13 cellular contexts compared by ENCODE assay signal in genomic region chr14:90644882-90645281, GRCh38.
DNase-seq lines count a peak whose midpoint lies in the region; ATAC-seq, FAIRE-seq and TF ChIP-seq lines count a peak whose summit lies in the region.
"Had no signal": no experiment of that assay in that cellular context is flagged by ENCODE, and none has a peak within 500 bp of the region (broad histone marks: within the 10 kb centered on the region; RNA-seq: fewer than 3 reads in every experiment).

No MANE protein-coding gene starts in this region.

- intact Hi-C loops in K562 (cut with micrococcal nuclease), result no loop called here

- H3K4me2 ChIP-seq in GM23248 (ENCODE audit: unreplicated experiment) (no peak overlapping the region), K562 (ENCODE audit: insufficient read depth, low read length) (no peak overlapping the region), smooth muscle cell (peak overlapping the region; percentile 39)

- no peak for TF ChIP-seq POLR2A in K562 (conservative IDR thresholded peaks at IDR 0.05)

- H3K4me1 ChIP-seq in GM23248 (ENCODE audit: insufficient read depth) (peaks cover 8% of the 10 kb centered on the region; the same call in 1 of the 2 replicates), K562 (replicated peaks in 1 of 2; ENCODE audit: control insufficient read depth in 2 of 2, insufficient read depth in 2 of 2, low read length in 2 of 2) (no peaks in the 10 kb centered on the region), right atrium auricular region (peaks cover 0 to 43% of the 10 kb centered on the region in 2 donors), smooth muscle cell (ENCODE audit: low read depth) (peaks cover 32% of the 10 kb centered on the region)

- TF ChIP-seq EP300 in K562 (IDR thresholded peaks at IDR 0.05; ENCODE audit: low read length), result no peak

- no peaks in the 10 kb centered on the region for H3K9me2 ChIP-seq in GM23248 (ENCODE audit: insufficient read depth)

- H3K9me3 ChIP-seq in GM23248 (ENCODE audit: low read depth), result no peaks in the 10 kb centered on the region
- H3K9me3 ChIP-seq in K562 (replicated peaks; ENCODE audit: control insufficient read depth, insufficient read depth, low read depth, low read length), result no peaks in the 10 kb centered on the region
- no peaks in the 10 kb centered on the region for H3K9me3 ChIP-seq in right atrium auricular region
- no peaks in the 10 kb centered on the region for H3K9me3 ChIP-seq in smooth muscle cell (replicated peaks; ENCODE audit: low read depth)
- H3K9me3 ChIP-seq: MG63, thyroid gland had no signal

- no TSS peak for BruUV-seq in K562 (replicated peaks; lab: Mats Ljungman, UMichigan)

- no peak for FAIRE-seq in K562 (lab: Jason Lieb, UNC)

- no peak for ATAC-seq in K562
- ATAC-seq in HG03175 (IDR thresholded peaks at IDR 0.05; ENCODE audit: unreplicated experiment), result no peak
- ATAC-seq in GM21717 (IDR thresholded peaks at IDR 0.05; ENCODE audit: unreplicated experiment), result no peak
- ATAC-seq: natural killer cell treated with Interleukin-12 subunit alpha and Interleukin-12 subunit beta and Interleukin-15 and Interleukin-18, amount 100 ng/mL, for 72 hours had no signal

- H3F3A ChIP-seq in GM23248 (ENCODE audit: insufficient read depth) (no peaks in the 10 kb centered on the region), smooth muscle cell (ENCODE audit: low read depth) (no peaks in the 10 kb centered on the region)

- H3K79me2 ChIP-seq in GM23248 (ENCODE audit: insufficient read depth), result no peaks in the 10 kb centered on the region
- no peaks in the 10 kb centered on the region for H3K79me2 ChIP-seq in K562 (ENCODE audit: control insufficient read depth, insufficient read depth, low read length)
- no peaks in the 10 kb centered on the region for H3K79me2 ChIP-seq in smooth muscle cell (ENCODE audit: low read depth)

- TF ChIP-seq RAD21 in K562 (CRISPR knock-in tag; conservative IDR thresholded peaks at IDR 0.05 in 1 of 2, IDR thresholded peaks at IDR 0.05 in 1 of 2), result no peak

- no peak overlapping the region for H3K9ac ChIP-seq in GM23248
- H3K9ac ChIP-seq in K562 (ENCODE audit: insufficient read depth in 1 of 2, low read depth in 2 of 2, low read length in 2 of 2), result no peak overlapping the region
- H3K9ac ChIP-seq in smooth muscle cell (ENCODE audit: low read depth), result no peak overlapping the region

- H3K27ac ChIP-seq in GM23248, result no peak overlapping the region
- no peak overlapping the region for H3K27ac ChIP-seq in K562 (ENCODE audit: extremely low read depth, low read depth, low read length)
- H3K27ac ChIP-seq in right atrium auricular region, result peak overlapping the region in 1 of 2 donors; percentile 31
- peak overlapping the region; percentile 43 for H3K27ac ChIP-seq in smooth muscle cell (ENCODE audit: low read depth)
- H3K27ac ChIP-seq: thyroid gland had no signal

- TF ChIP-seq CTCF in K562 (IDR thresholded peaks at IDR 0.05 in 2 of 3, conservative IDR thresholded peaks at IDR 0.05 in 1 of 3; ENCODE audit: insufficient read depth in 2 of 3, low read depth in 1 of 3, low read length in 3 of 3), result no peak
- no peak for TF ChIP-seq CTCF in right atrium auricular region (IDR thresholded peaks at IDR 0.05)
- TF ChIP-seq CTCF in smooth muscle cell (IDR thresholded peaks at IDR 0.05; ENCODE audit: borderline replicate concordance, insufficient read depth, poor library complexity, severe bottlenecking), result no peak

- H3K36me3 ChIP-seq in GM23248 (ENCODE audit: low read depth), result no peaks in the 10 kb centered on the region
- H3K36me3 ChIP-seq in K562 (ENCODE audit: control insufficient read depth, insufficient read depth, low read length), result peaks cover 22% of the 10 kb centered on the region; the same call in 2 of the 3 replicates
- peaks cover 7% of the 10 kb centered on the region for H3K36me3 ChIP-seq in right atrium auricular region
- no peaks in the 10 kb centered on the region for H3K36me3 ChIP-seq in smooth muscle cell (ENCODE audit: low read depth)
- H3K36me3 ChIP-seq: MG63, thyroid gland had no signal

- in situ Hi-C loops in GM23248 (cut with MboI), result no loop called here
- in situ Hi-C loops in K562 (cut with MboI), result no loop called here

- no peak overlapping the region for H3K4me3 ChIP-seq in GM23248
- H3K4me3 ChIP-seq in K562, result no peak overlapping the region
- H3K4me3 ChIP-seq in right atrium auricular region, result no peak overlapping the region
- H3K4me3 ChIP-seq in smooth muscle cell, result no peak overlapping the region
- H3K4me3 ChIP-seq: MG63, thyroid gland had no signal

- peak; percentile 71 for DNase-seq in GM23248
- no peak for DNase-seq in K562 (ENCODE audit: extremely low read depth in 1 of 4, low spot score in 3 of 4)
- peak; percentile 68 for DNase-seq in right atrium auricular region (ENCODE audit: low spot score)
- DNase-seq in smooth muscle cell (lab: John Stamatoyannopoulos, UW; ENCODE audit: unreplicated experiment), result no peak
- no peak for DNase-seq in pons (ENCODE audit: low spot score)
- DNase-seq in NCI-H345 treated with DMSO at 0.1 percent for 48 hours (lab: John Stamatoyannopoulos, UW; ENCODE audit: unreplicated experiment), result no peak
- DNase-seq: caudate nucleus, DMS153, MG63, thyroid gland had no signal

- POLR2A ChIA-PET in K562 (lab: Yijun Ruan, JAX), result no interaction called here

- H3K27me3 ChIP-seq in GM23248 (replicated peaks; ENCODE audit: insufficient read depth) (no peaks in the 10 kb centered on the region), K562 (ENCODE audit: control insufficient read depth in 2 of 2, insufficient read depth in 2 of 2, low read length in 2 of 2) (no peaks in the 10 kb centered on the region), right atrium auricular region (no peaks in the 10 kb centered on the region), smooth muscle cell (ENCODE audit: low read depth) (no peaks in the 10 kb centered on the region)
- H3K27me3 ChIP-seq: MG63, thyroid gland had no signal

- H4K20me1 ChIP-seq in GM23248 (ENCODE audit: insufficient read depth) (no peaks in the 10 kb centered on the region), K562 (replicated peaks; ENCODE audit: control insufficient read depth, insufficient read depth, low read length) (no peaks in the 10 kb centered on the region), smooth muscle cell (ENCODE audit: low read depth) (no peaks in the 10 kb centered on the region)

- 40 to 41% methylated on average over 4 of the region's 4 CpGs for WGBS in GM23248 (ENCODE audit: low coverage in 1 of 2, low lambda C conversion rate in 2 of 2, missing lambda C conversion rate in 2 of 2), 2 experiments
- 78% methylated on average over 3 of the region's 4 CpGs for WGBS in K562 (ENCODE audit: insufficient coverage, low coverage, missing lambda C conversion rate)
- WGBS in smooth muscle cell (ENCODE audit: low lambda C conversion rate), result 27% methylated on average over 4 of the region's 4 CpGs

- H2AFZ ChIP-seq in GM23248 (no peak overlapping the region), K562 (ENCODE audit: low read depth, low read length) (no peak overlapping the region), smooth muscle cell (ENCODE audit: low read depth) (no peak overlapping the region)

- H3K9me1 ChIP-seq in K562 (ENCODE audit: control insufficient read depth, insufficient read depth, low read length), result no peaks in the 10 kb centered on the region

- CTCF ChIA-PET in K562 (lab: Yijun Ruan, JAX; ENCODE audit: low intra/inter-chr PET ratio), result no interaction called here

TF ChIP-seq in K562, 482 proteins besides CTCF, POLR2A, EP300 and RAD21:
- TF ChIP-seq, protein P1, sequence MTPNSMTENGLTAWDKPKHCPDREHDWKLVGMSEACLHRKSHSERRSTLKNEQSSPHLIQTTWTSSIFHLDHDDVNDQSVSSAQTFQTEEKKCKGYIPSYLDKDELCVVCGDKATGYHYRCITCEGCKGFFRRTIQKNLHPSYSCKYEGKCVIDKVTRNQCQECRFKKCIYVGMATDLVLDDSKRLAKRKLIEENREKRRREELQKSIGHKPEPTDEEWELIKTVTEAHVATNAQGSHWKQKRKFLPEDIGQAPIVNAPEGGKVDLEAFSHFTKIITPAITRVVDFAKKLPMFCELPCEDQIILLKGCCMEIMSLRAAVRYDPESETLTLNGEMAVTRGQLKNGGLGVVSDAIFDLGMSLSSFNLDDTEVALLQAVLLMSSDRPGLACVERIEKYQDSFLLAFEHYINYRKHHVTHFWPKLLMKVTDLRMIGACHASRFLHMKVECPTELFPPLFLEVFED (CRISPR knock-in tag; conservative IDR thresholded peaks at IDR 0.05), result no peak
- TF ChIP-seq JUNB (CRISPR knock-in tag; conservative IDR thresholded peaks at IDR 0.05), result no peak
- TF ChIP-seq BRD9 (IDR thresholded peaks at IDR 0.05; ENCODE audit: low read depth, partially characterized antibody), result no peak
- TF ChIP-seq XRCC5 (IDR thresholded peaks at IDR 0.05; ENCODE audit: low read depth, low read length), result no peak
- peak; percentile 63 for TF ChIP-seq CEBPB (tag; IDR thresholded peaks at IDR 0.05)

Comparison
In these comparisons a context has a peak if more than half of its experiments do, and no peak if none do; other contexts are left out.
1. DNase-seq: peak in GM23248 (single experiment) and right atrium auricular region (single experiment); none in K562 (0 of 4), smooth muscle cell (single experiment), pons (single experiment) and NCI-H345 treated with DMSO at 0.1 percent for 48 hours (single experiment).